23 cellular contexts compared by ENCODE assay signal in genomic region chr16:9141813-9142212, GRCh38.
"Had no signal": no experiment of that assay in that cellular context is flagged by ENCODE, and none has a peak within 500 bp of the region (broad histone marks: within the 10 kb centered on the region; RNA-seq: fewer than 3 reads in every experiment).

No MANE protein-coding gene starts in this region.

- H3K9me3 Mint-ChIP-seq: dendritic cell treated with granulocyte-macrophage colony-stimulating factor and Interleukin-4, amounts not matched to agents 40 ng/mL and 50 ng/mL, for 4 days; effector memory CD8-positive, alpha-beta T cell; memory B cell had no signal

- H3K9me3 ChIP-seq: esophagus muscularis mucosa, gastrocnemius medialis, heart right ventricle, left ventricle myocardium inferior had no signal

- H3K27me3 Mint-ChIP-seq: effector memory CD8-positive, alpha-beta T cell had no signal

- H3K27me3 ChIP-seq: esophagus muscularis mucosa, gastrocnemius medialis, heart right ventricle had no signal

- ATAC-seq: effector memory CD8-positive, alpha-beta T cell; gastrocnemius medialis; heart right ventricle; left colon; left lobe of liver had no signal

- FAIRE-seq: colon, endothelial cell of umbilical vein, islet of Langerhans, keratinocyte had no signal

- H3K4me3 ChIP-seq: coronary artery, esophagus muscularis mucosa, gastrocnemius medialis, heart right ventricle, left ventricle myocardium inferior, lung had no signal

- H3K27ac ChIP-seq: coronary artery, esophagus muscularis mucosa, gastrocnemius medialis, heart right ventricle, left ventricle myocardium inferior had no signal

- H3K27ac Mint-ChIP-seq: dendritic cell treated with granulocyte-macrophage colony-stimulating factor and Interleukin-4, amounts not matched to agents 40 ng/mL and 50 ng/mL, for 4 days; effector memory CD8-positive, alpha-beta T cell; memory B cell had no signal

- H3K36me3 ChIP-seq: esophagus muscularis mucosa, gastrocnemius medialis, left ventricle myocardium inferior had no signal

- DNase-seq: effector CD8-positive, alpha-beta T cell; effector memory CD8-positive, alpha-beta T cell; foreskin melanocyte; gastrocnemius medialis; glutamatergic neuron; heart right ventricle; hippocampal formation; kidney glomerular epithelial cell; left colon; left ventricle myocardium inferior; mammary epithelial cell; mesendoderm; midbrain had no signal

- H3K4me3 Mint-ChIP-seq: dendritic cell treated with granulocyte-macrophage colony-stimulating factor and Interleukin-4, amounts not matched to agents 40 ng/mL and 50 ng/mL, for 4 days; effector memory CD8-positive, alpha-beta T cell; memory B cell had no signal
